ENCODE assay signal across 8 cellular contexts in genomic region chr18:23618862-23619387, GRCh38. TPM values are rescaled to one million over a fixed set of nuclear protein-coding genes. Genes with fewer than 3 reads are reported as not detected.
DNase-seq lines count a peak whose midpoint lies in the region; ATAC-seq and TF ChIP-seq lines count a peak whose summit lies in the region.

No MANE protein-coding gene starts in this region.

- H3K27ac Mint-ChIP-seq in brain = peak overlapping the region in 1 of 5 experiments; percentile 28

- TF ChIP-seq CTCF in GM12875 (IDR thresholded peaks at IDR 0.05; ENCODE audit: borderline replicate concordance, insufficient read depth, low read depth, low read length) = no peak
- TF ChIP-seq CTCF in brain (conservative IDR thresholded peaks at IDR 0.05) = no peak
- TF ChIP-seq CTCF in liver (IDR thresholded peaks at IDR 0.05; ENCODE audit: low read depth, low read length, missing input control) = no peak
- TF ChIP-seq CTCF in thoracic aorta (IDR thresholded peaks at IDR 0.05) = no peak

- WGBS in liver = 15% methylated on average over 18 of the region's 18 CpGs

- peaks cover 20% of the 10 kb centered on the region for H3K4me1 Mint-ChIP-seq in brain

- peak overlapping the region; percentile 47 to 79 (median 72) for H3K4me3 Mint-ChIP-seq in brain

- H3K27ac ChIP-seq in liver (ENCODE audit: low read depth in 1 of 2, low read length in 2 of 2) (peak overlapping the region; percentile 35 to 46), thoracic aorta (no peak overlapping the region)

- H3K36me3 ChIP-seq in liver (ENCODE audit: control insufficient read depth in 4 of 4, insufficient read depth in 3 of 4, low read depth in 1 of 4, low read length in 3 of 4) (no peaks in the 10 kb centered on the region), thoracic aorta (no peaks in the 10 kb centered on the region)

- peak overlapping the region in 1 of 2 donors; percentile 54 for H3K9ac ChIP-seq in liver (ENCODE audit: low read depth in 1 of 2, low read length in 2 of 2)

- H3K4me1 ChIP-seq in liver (ENCODE audit: control insufficient read depth in 4 of 4, insufficient read depth in 4 of 4, low read length in 3 of 4) (peaks cover 5 to 28% (median 14%) of the 10 kb centered on the region in 4 donors), thoracic aorta (ENCODE audit: control insufficient read depth in 1 of 2, low read depth in 2 of 2) (peaks cover 4% of the 10 kb centered on the region in 2 donors)

- H3K9me3 ChIP-seq in liver (ENCODE audit: control insufficient read depth in 4 of 4, low read length in 3 of 4) (no peaks in the 10 kb centered on the region), thoracic aorta (no peaks in the 10 kb centered on the region)

- H3K36me3 Mint-ChIP-seq in brain = no peaks in the 10 kb centered on the region

- H3K27me3 ChIP-seq in liver (ENCODE audit: control insufficient read depth in 4 of 4, insufficient read depth in 4 of 4, low read length in 3 of 4) (no peaks in the 10 kb centered on the region), thoracic aorta (replicated peaks; ENCODE audit: insufficient read depth) (no peaks in the 10 kb centered on the region)

- no peak for DNase-seq in thoracic aorta (ENCODE audit: low spot score)
- no peak for DNase-seq in NCI-H510A (lab: John Stamatoyannopoulos, UW)
- no peak for DNase-seq in DMS79 (lab: John Stamatoyannopoulos, UW)
- no peak for DNase-seq in DMS53 (lab: John Stamatoyannopoulos, UW)

- no peak for TF ChIP-seq RAD21 in liver (IDR thresholded peaks at IDR 0.05)

- peak; percentile 31 for ATAC-seq in HG03135 (IDR thresholded peaks at IDR 0.05; ENCODE audit: unreplicated experiment)
- ATAC-seq in thoracic aorta (ENCODE audit: insufficient number of reproducible peaks, low FRiP score, low read depth) = no peak

- H3K9me3 Mint-ChIP-seq in brain = no peaks in the 10 kb centered on the region

- H3K4me3 ChIP-seq in GM12875 (ENCODE audit: low read depth, low read length) (peak overlapping the region; percentile 48), liver (ENCODE audit: low read depth in 1 of 3, low read length in 3 of 3) (peak overlapping the region; percentile 48 to 72 (median 63)), thoracic aorta (peak overlapping the region; percentile 75)

- H3K27me3 Mint-ChIP-seq in brain = peaks cover 43% of the 10 kb centered on the region

TF ChIP-seq in liver, 16 proteins besides CTCF, POLR2A, EP300 and RAD21:
- peak; percentile 83 for TF ChIP-seq RXRA (IDR thresholded peaks at IDR 0.05)
- TF ChIP-seq REST (IDR thresholded peaks at IDR 0.05) = peak; percentile 37
- peak; percentile 86 for TF ChIP-seq YY1 (IDR thresholded peaks at IDR 0.05)
- TF ChIP-seq HNF4A (conservative IDR thresholded peaks at IDR 0.05) = peak; percentile 37 to 47
- no peak for TF ChIP-seq MAX (IDR thresholded peaks at IDR 0.05)
- no peak for TF ChIP-seq FOXA2 (IDR thresholded peaks at IDR 0.05)
- no peak for TF ChIP-seq GABPA (IDR thresholded peaks at IDR 0.05 in 1 of 2, conservative IDR thresholded peaks at IDR 0.05 in 1 of 2)
- TF ChIP-seq ATF3 (IDR thresholded peaks at IDR 0.05) = no peak
- TF ChIP-seq JUND (IDR thresholded peaks at IDR 0.05) = no peak
- no peak for TF ChIP-seq NR2F2 (IDR thresholded peaks at IDR 0.05)
- no peak for TF ChIP-seq HNF4G (IDR thresholded peaks at IDR 0.05)
- peak; percentile 68 for TF ChIP-seq SP1 (IDR thresholded peaks at IDR 0.05)

RNA-seq across cellular contexts. Expression of gene NPC1, which starts 32.6 kb away (rescaled TPM):
- polyA plus RNA-seq in brain (ENCODE audit: insufficient read depth, low read depth, low replicate concordance) = 44.6 TPM
- total RNA-seq in liver = 10 to 100 TPM; 41.4 to 46.7 TPM
- 10 to 100 TPM in 1 of 2 donors, 1 to 10 TPM in 1; 9.5 to 13.2 TPM for polyA plus RNA-seq in liver
- 10 to 100 TPM; 85.6 to 96.7 TPM for total RNA-seq in thoracic aorta

RNA-seq across cellular contexts. Expression of gene ANKRD29, which starts 43.8 kb away (rescaled TPM):
- 1.2 TPM for polyA plus RNA-seq in brain (ENCODE audit: insufficient read depth, low read depth, low replicate concordance)
- under 1 TPM; 0.28 to 0.50 TPM for total RNA-seq in liver
- polyA plus RNA-seq in liver = under 1 TPM; 0.14 to 0.39 TPM
- total RNA-seq in thoracic aorta = 10 to 100 TPM in 1 of 2 donors, 1 to 10 TPM in 1; 5.6 to 15.7 TPM

Comparison
In these comparisons a context has a peak if more than half of its experiments do, and no peak if none do; other contexts are left out.
1. H3K27ac ChIP-seq: peak in liver (2 of 2); none in thoracic aorta (0 of 2).
2. RNA of gene ANKRD29, which starts 43.8 kb away (total RNA-seq): 5.6 to 15.7 TPM in thoracic aorta; 0.28 to 0.50 TPM in liver; every median in the first group is over 4 times any median in the second.
3. Peak in every context shown above with its lines, with median percentiles within 50 percentile points of each other: H3K4me3 ChIP-seq.